ENCODE assay signal across 10 cellular contexts in genomic region chr16:1980026-1980769, GRCh38. TPM values are rescaled to one million over a fixed set of nuclear protein-coding genes. Genes with fewer than 3 reads are reported as not detected.
DNase-seq lines count a peak whose midpoint lies in the region; ATAC-seq and TF ChIP-seq lines count a peak whose summit lies in the region.
"Had no signal": no experiment of that assay in that cellular context is flagged by ENCODE, and none has a peak within 500 bp of the region (broad histone marks: within the 10 kb centered on the region; RNA-seq: fewer than 3 reads in every experiment).

No MANE protein-coding gene starts in this region.

- H3K9me3 ChIP-seq in RWPE2 (ENCODE audit: severe bottlenecking): no peaks in the 10 kb centered on the region

- peaks cover 3% of the 10 kb centered on the region for H3K4me1 ChIP-seq in RWPE2 (ENCODE audit: insufficient read depth, poor library complexity, severe bottlenecking)

- H3K27ac Mint-ChIP-seq in memory B cell: no peak overlapping the region
- H3K27ac Mint-ChIP-seq: dendritic cell treated with granulocyte-macrophage colony-stimulating factor and Interleukin-4, amounts not matched to agents 40 ng/mL and 50 ng/mL, for 4 days had no signal

- peak overlapping the region; percentile 47 for H3K27ac ChIP-seq in RWPE2 (ENCODE audit: poor library complexity, severe bottlenecking)

- peak overlapping the region; percentile 14 for H3K4me3 Mint-ChIP-seq in memory B cell
- H3K4me3 Mint-ChIP-seq: dendritic cell treated with granulocyte-macrophage colony-stimulating factor and Interleukin-4, amounts not matched to agents 40 ng/mL and 50 ng/mL, for 4 days had no signal

- no peak for TF ChIP-seq CTCF in RWPE2 (IDR thresholded peaks at IDR 0.05; ENCODE audit: poor library complexity, severe bottlenecking)

- peak overlapping the region; percentile 41 for H3K4me3 ChIP-seq in RWPE2 (ENCODE audit: severe bottlenecking)

- peaks cover 19% of the 10 kb centered on the region for H3K36me3 Mint-ChIP-seq in memory B cell

- H3K27me3 Mint-ChIP-seq in memory B cell: peaks cover 11% of the 10 kb centered on the region

- DNase-seq in HT-29 (ENCODE audit: low spot score) (peak; percentile 54), RWPE2 (ENCODE audit: low spot score) (no peak), memory B cell (ENCODE audit: low spot score in 2 of 2) (no peak), NCI-H446 treated with DMSO at 0.1 percent for 48 hours (lab: John Stamatoyannopoulos, UW) (no peak)
- no peak for DNase-seq in stimulated activated naive CD4-positive, alpha-beta T cell treated with Interleukin-2 at 50 U/mL for 16 hours (lab: John Stamatoyannopoulos, UW)
- DNase-seq: activated naive CD4-positive, alpha-beta T cell; DND-41; hypothalamus had no signal

- no peaks in the 10 kb centered on the region for H3K27me3 ChIP-seq in RWPE2 (ENCODE audit: insufficient read depth, poor library complexity, severe bottlenecking)

- ATAC-seq in RWPE2 (ENCODE audit: low read depth) (peak; percentile 1; the same call in 1 of the 3 replicates), memory B cell (ENCODE audit: low read depth) (no peak), GM21723 (IDR thresholded peaks at IDR 0.05; ENCODE audit: unreplicated experiment) (no peak)

- no peaks in the 10 kb centered on the region for H3K9me3 Mint-ChIP-seq in memory B cell
- H3K9me3 Mint-ChIP-seq: dendritic cell treated with granulocyte-macrophage colony-stimulating factor and Interleukin-4, amounts not matched to agents 40 ng/mL and 50 ng/mL, for 4 days had no signal

- peaks cover 13% of the 10 kb centered on the region for H3K4me1 Mint-ChIP-seq in memory B cell

- peaks cover 24% of the 10 kb centered on the region for H3K36me3 ChIP-seq in RWPE2 (ENCODE audit: low read depth)

RNA-seq across cellular contexts. Expression of gene NOXO1, which starts 1.1 kb away (rescaled TPM):
- 141 and 161 TPM in 2 replicates for total RNA-seq in HT-29 (2014; rRNA removed; shearing (Covaris generic))

RNA-seq across cellular contexts. Expression of gene GFER, which starts 3.8 kb away (rescaled TPM):
- 51.7 and 70.3 TPM in 2 replicates for total RNA-seq in HT-29 (2014; rRNA removed; shearing (Covaris generic))

RNA-seq across cellular contexts. Expression of gene TBL3, which starts 8.3 kb away (rescaled TPM):
- total RNA-seq in HT-29 (2014; rRNA removed; shearing (Covaris generic)): 134 and 140 TPM in 2 replicates

RNA-seq across cellular contexts. Expression of gene SYNGR3, which starts 9.6 kb away (rescaled TPM):
- 1.9 and 2.3 TPM in 2 replicates for total RNA-seq in HT-29 (2014; rRNA removed; shearing (Covaris generic))

RNA-seq across cellular contexts. Expression of gene RNF151, which starts 13.5 kb away (rescaled TPM):
- total RNA-seq in HT-29 (2014; rRNA removed; shearing (Covaris generic)): not detected in 2 replicates
